ENCODE assay signal across 14 cellular contexts in the genomic region with DNA sequence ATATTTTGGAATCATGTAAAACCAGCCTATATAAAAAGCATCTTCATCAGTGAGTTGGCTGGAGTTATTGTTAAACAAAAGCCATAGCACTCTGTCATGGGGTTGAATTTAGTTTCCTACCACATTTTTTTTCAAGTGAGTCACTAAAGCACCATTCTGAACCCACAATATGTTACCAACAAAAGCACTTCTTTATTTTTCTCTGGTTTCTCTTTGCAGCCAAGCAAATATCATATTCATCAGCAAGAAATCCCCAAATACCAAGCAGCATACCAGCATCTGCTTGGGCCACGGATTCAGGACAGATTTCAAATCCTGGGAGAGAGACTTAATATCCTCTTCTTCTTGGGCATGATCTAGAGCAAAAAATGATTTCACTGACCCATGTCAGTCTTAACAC.
DNase-seq lines count a peak whose midpoint lies in the region; ATAC-seq and TF ChIP-seq lines count a peak whose summit lies in the region.
"Had no signal": no experiment of that assay in that cellular context is flagged by ENCODE, and none has a peak within 500 bp of the region (broad histone marks: within the 10 kb centered on the region; RNA-seq: fewer than 3 reads in every experiment).

No MANE protein-coding gene starts in this region.

- no peak overlapping the region for H3K27ac ChIP-seq in stomach
- H3K27ac ChIP-seq: left ventricle myocardium inferior, prostate gland had no signal

- H3K4me3 ChIP-seq in stomach = no peak overlapping the region
- H3K4me3 ChIP-seq: left ventricle myocardium inferior, prostate gland had no signal

- H3K9me3 Mint-ChIP-seq in activated T-helper 1 cell treated with anti-CD3 and anti-CD28 coated beads, Interleukin-12 subunit alpha, Interleukin-12 subunit beta, Interleukin-2, Interleukin-4 antibody, amounts not matched to agents 30 ng/mL and 10 ng/mL and 1 ng/mL, durations not matched to agents 14 hours and 24 hours and 36 hours = no peaks in the 10 kb centered on the region
- H3K9me3 Mint-ChIP-seq: activated B cell treated with CpG ODN at 0.5 μM for 24 hours; activated naive CD4-positive, alpha-beta T cell treated with anti-CD3 and anti-CD28 coated beads, Interleukin-2, amount 50 U/mL, for 24 hours had no signal

- TF ChIP-seq POLR2A in stomach (IDR thresholded peaks at IDR 0.05) = no peak

- H3K36me3 ChIP-seq in stomach = no peaks in the 10 kb centered on the region
- H3K36me3 ChIP-seq: left ventricle myocardium inferior, prostate gland had no signal

- peak; percentile 57 for ATAC-seq in HG02610 (IDR thresholded peaks at IDR 0.05; ENCODE audit: unreplicated experiment)
- no peak for ATAC-seq in T-helper 17 cell

- no peak for TF ChIP-seq EP300 in stomach (IDR thresholded peaks at IDR 0.05)

- no peak for TF ChIP-seq CTCF in AG09319 (IDR thresholded peaks at IDR 0.05; ENCODE audit: low read depth, low read length)
- no peak for TF ChIP-seq CTCF in stomach (IDR thresholded peaks at IDR 0.05)

- peak; percentile 76 for DNase-seq in AG09319 (ENCODE audit: extremely low read depth, low read depth)
- DNase-seq in activated T-helper 1 cell treated with anti-CD3 and anti-CD28 coated beads, Interleukin-12 subunit alpha, Interleukin-12 subunit beta, Interleukin-2, Interleukin-4 antibody, amounts not matched to agents 30 ng/mL and 10 ng/mL and 1 ng/mL, durations not matched to agents 14 hours and 24 hours and 36 hours (ENCODE audit: low spot score) = no peak
- peak; percentile 11 for DNase-seq in hepatic stellate cell (ENCODE audit: low spot score)
- no peak for DNase-seq in T-helper 17 cell
- no peak for DNase-seq in NCI-H2029 (lab: John Stamatoyannopoulos, UW)
- no peak for DNase-seq in NOMO-1 treated with dmso at 0.1 percent for 144 hours (lab: John Stamatoyannopoulos, UW; ENCODE audit: unreplicated experiment)
- DNase-seq in stomach = no peak
- DNase-seq: activated B cell treated with CpG ODN at 0.5 μM for 24 hours, C1 segment of cervical spinal cord, left ventricle myocardium inferior, NCI-H1436 had no signal

- no peak overlapping the region for H3K4me3 Mint-ChIP-seq in activated T-helper 1 cell treated with anti-CD3 and anti-CD28 coated beads, Interleukin-12 subunit alpha, Interleukin-12 subunit beta, Interleukin-2, Interleukin-4 antibody, amounts not matched to agents 30 ng/mL and 10 ng/mL and 1 ng/mL, durations not matched to agents 14 hours and 24 hours and 36 hours
- H3K4me3 Mint-ChIP-seq in T-helper 17 cell = no peak overlapping the region
- H3K4me3 Mint-ChIP-seq: activated B cell treated with CpG ODN at 0.5 μM for 24 hours; activated naive CD4-positive, alpha-beta T cell treated with anti-CD3 and anti-CD28 coated beads, Interleukin-2, amount 50 U/mL, for 24 hours had no signal

- intact Hi-C loops in activated T-helper 1 cell treated with anti-CD3 and anti-CD28 coated beads, Interleukin-12 subunit alpha, Interleukin-12 subunit beta, Interleukin-2, Interleukin-4 antibody, amounts not matched to agents 30 ng/mL and 10 ng/mL and 1 ng/mL, durations not matched to agents 14 hours and 24 hours and 36 hours (cut with micrococcal nuclease) = no loop called here
- intact Hi-C loops in stomach (cut with DNase I; ENCODE audit: low total_unique reads) = no loop called here

- H3K27me3 ChIP-seq in stomach = no peaks in the 10 kb centered on the region

- H3K4me1 ChIP-seq in stomach = no peaks in the 10 kb centered on the region
- H3K4me1 ChIP-seq: prostate gland had no signal

- H3K36me3 Mint-ChIP-seq in activated T-helper 1 cell treated with anti-CD3 and anti-CD28 coated beads, Interleukin-12 subunit alpha, Interleukin-12 subunit beta, Interleukin-2, Interleukin-4 antibody, amounts not matched to agents 30 ng/mL and 10 ng/mL and 1 ng/mL, durations not matched to agents 14 hours and 24 hours and 36 hours (ENCODE audit: low read depth) = no peaks in the 10 kb centered on the region
- no peaks in the 10 kb centered on the region for H3K36me3 Mint-ChIP-seq in T-helper 17 cell (ENCODE audit: low read depth)
- H3K36me3 Mint-ChIP-seq: activated naive CD4-positive, alpha-beta T cell treated with anti-CD3 and anti-CD28 coated beads, Interleukin-2, amount 50 U/mL, for 24 hours had no signal

- 29 to 73% (median 55%) methylated on average over 1 of the region's 1 CpG for WGBS in stomach, 5 donors

- H3K4me1 Mint-ChIP-seq in activated T-helper 1 cell treated with anti-CD3 and anti-CD28 coated beads, Interleukin-12 subunit alpha, Interleukin-12 subunit beta, Interleukin-2, Interleukin-4 antibody, amounts not matched to agents 30 ng/mL and 10 ng/mL and 1 ng/mL, durations not matched to agents 14 hours and 24 hours and 36 hours (ENCODE audit: low read depth) = peaks cover 29% of the 10 kb centered on the region
- H3K4me1 Mint-ChIP-seq in T-helper 17 cell = no peaks in the 10 kb centered on the region
- H3K4me1 Mint-ChIP-seq: activated B cell treated with CpG ODN at 0.5 μM for 24 hours; activated naive CD4-positive, alpha-beta T cell treated with anti-CD3 and anti-CD28 coated beads, Interleukin-2, amount 50 U/mL, for 24 hours had no signal

- H3K27me3 Mint-ChIP-seq in activated T-helper 1 cell treated with anti-CD3 and anti-CD28 coated beads, Interleukin-12 subunit alpha, Interleukin-12 subunit beta, Interleukin-2, Interleukin-4 antibody, amounts not matched to agents 30 ng/mL and 10 ng/mL and 1 ng/mL, durations not matched to agents 14 hours and 24 hours and 36 hours (ENCODE audit: insufficient read depth) = peaks cover 2% of the 10 kb centered on the region
- no peaks in the 10 kb centered on the region for H3K27me3 Mint-ChIP-seq in T-helper 17 cell
- H3K27me3 Mint-ChIP-seq: activated B cell treated with CpG ODN at 0.5 μM for 24 hours; activated naive CD4-positive, alpha-beta T cell treated with anti-CD3 and anti-CD28 coated beads, Interleukin-2, amount 50 U/mL, for 24 hours had no signal

- H3K9me3 ChIP-seq in T-helper 17 cell (ENCODE audit: control insufficient read depth, low read length, poor library complexity, severe bottlenecking) (no peaks in the 10 kb centered on the region), stomach (no peaks in the 10 kb centered on the region)
- H3K9me3 ChIP-seq: left ventricle myocardium inferior, prostate gland had no signal

- peak overlapping the region; percentile 28 for H3K27ac Mint-ChIP-seq in activated T-helper 1 cell treated with anti-CD3 and anti-CD28 coated beads, Interleukin-12 subunit alpha, Interleukin-12 subunit beta, Interleukin-2, Interleukin-4 antibody, amounts not matched to agents 30 ng/mL and 10 ng/mL and 1 ng/mL, durations not matched to agents 14 hours and 24 hours and 36 hours
- H3K27ac Mint-ChIP-seq in T-helper 17 cell = no peak overlapping the region
- H3K27ac Mint-ChIP-seq: activated B cell treated with CpG ODN at 0.5 μM for 24 hours; activated naive CD4-positive, alpha-beta T cell treated with anti-CD3 and anti-CD28 coated beads, Interleukin-2, amount 50 U/mL, for 24 hours had no signal

Comparison
In these comparisons a context has a peak if more than half of its experiments do, and no peak if none do; other contexts are left out.
1. DNase-seq: peak in AG09319 (single experiment) and hepatic stellate cell (single experiment); none in activated T-helper 1 cell treated with anti-CD3 and anti-CD28 coated beads, Interleukin-12 subunit alpha, Interleukin-12 subunit beta, Interleukin-2, Interleukin-4 antibody, amounts not matched to agents 30 ng/mL and 10 ng/mL and 1 ng/mL, durations not matched to agents 14 hours and 24 hours and 36 hours (single experiment), T-helper 17 cell (0 of 3), NCI-H2029 (single experiment), NOMO-1 treated with dmso at 0.1 percent for 144 hours (single experiment) and stomach (single experiment).